15 cellular contexts compared by ENCODE assay signal in genomic region chr10:70274643-70275042, GRCh38. TPM values are rescaled to one million over a fixed set of nuclear protein-coding genes. Genes with fewer than 3 reads are reported as not detected.
DNase-seq lines count a peak whose midpoint lies in the region; ATAC-seq, FAIRE-seq and TF ChIP-seq lines count a peak whose summit lies in the region.
"Had no signal": no experiment of that assay in that cellular context is flagged by ENCODE, and none has a peak within 500 bp of the region (broad histone marks: within the 10 kb centered on the region; RNA-seq: fewer than 3 reads in every experiment).

No MANE protein-coding gene starts in this region.

- peaks cover 2% of the 10 kb centered on the region for H3K27me3 ChIP-seq in AG04450 (ENCODE audit: control insufficient read depth, insufficient read depth, low read length)
- H3K27me3 ChIP-seq in MM.1S (replicated peaks; ENCODE audit: insufficient read depth, low read length) = no peaks in the 10 kb centered on the region
- H3K27me3 ChIP-seq in mesenchymal stem cell (ENCODE audit: control insufficient read depth in 1 of 2, insufficient read depth in 1 of 2, low read length in 2 of 2) = peaks cover 0 to 59% of the 10 kb centered on the region in 2 experiments
- H3K27me3 ChIP-seq: BE2C, hepatocyte had no signal

- 65% methylated on average over 2 of the region's 2 CpGs for WGBS in mesenchymal stem cell

- no peak overlapping the region for H2BK120ac ChIP-seq in mesenchymal stem cell (ENCODE audit: low read depth, low read length)

- peak overlapping the region in 1 of 2 experiments; percentile 42 for H3K18ac ChIP-seq in mesenchymal stem cell (ENCODE audit: low read depth in 1 of 2, low read length in 2 of 2)

- CTCF ChIA-PET in AG04450 (lab: Charles Lee) = interaction anchor here (2.8 kb wide), 1 partner anchor 53 kb away, joined by 12 read pairs; no protein-coding TSS in a partner anchor

- no peaks in the 10 kb centered on the region for H3K79me2 ChIP-seq in MM.1S (ENCODE audit: low read length)
- H3K79me2 ChIP-seq: hepatocyte had no signal

- H2BK5ac ChIP-seq in mesenchymal stem cell (ENCODE audit: low read depth, low read length, poor library complexity, severe bottlenecking) = no peak overlapping the region

- no peak overlapping the region for H4K91ac ChIP-seq in mesenchymal stem cell (ENCODE audit: low read length)

- ATAC-seq in HG03521 (IDR thresholded peaks at IDR 0.05; ENCODE audit: unreplicated experiment) = no peak
- ATAC-seq: activated CD4-positive, CD25-positive, alpha-beta regulatory T cell treated with anti-CD3 and anti-CD28 coated beads, Interleukin-2, amount 50 U/mL, for 24 hours; HCT116; stimulated activated naive B cell treated with anti-CD40 and anti-IgM and Interleukin-4, amounts not matched to agents 10 μg/mL and 1 μg/mL and 100 μg/mL, for 72 hours had no signal

- no peaks in the 10 kb centered on the region for H3K9me2 ChIP-seq in MM.1S (replicated peaks; ENCODE audit: insufficient read depth, low read length)

- peaks cover 29% of the 10 kb centered on the region for H3K4me1 ChIP-seq in MM.1S (ENCODE audit: low read length)
- no peaks in the 10 kb centered on the region for H3K4me1 ChIP-seq in mesenchymal stem cell (ENCODE audit: control insufficient read depth, insufficient read depth, low read depth, low read length)
- H3K4me1 ChIP-seq: BE2C had no signal

- DNase-seq in AG04450 (ENCODE audit: low read depth, low spot score) = peak; percentile 64
- DNase-seq in MM.1S = peak; percentile 15
- peak; percentile 72 for DNase-seq in epidermal melanocyte (ENCODE audit: insufficient read length, low spot score)
- DNase-seq in mesenchymal stem cell = peak; percentile 54
- no peak for DNase-seq in D721Med (ENCODE audit: insufficient read length, low spot score)
- no peak for DNase-seq in activated T-cell treated with anti-CD3 and anti-CD28 coated beads, Interleukin-2, amount 50 U/mL, for 48 hours
- no peak for DNase-seq in NCI-H1105 treated with DMSO at 0.1 percent for 48 hours (lab: John Stamatoyannopoulos, UW)
- DNase-seq: activated effector memory CD4-positive, alpha-beta T cell treated with anti-CD3 and anti-CD28 coated beads, Interleukin-2, amount 50 U/mL, for 16 hours; BE2C; NCI-H510A; stimulated activated naive B cell treated with anti-CD40 and anti-IgM and Interleukin-4, amounts not matched to agents 10 μg/mL and 1 μg/mL and 100 μg/mL, for 72 hours had no signal

- POLR2A ChIA-PET in AG04450 (lab: Yijun Ruan, JAX) = no interaction called here

- H3K4me2 ChIP-seq in MM.1S (ENCODE audit: low read depth, low read length) (no peak overlapping the region), mesenchymal stem cell (ENCODE audit: low read length, poor library complexity, severe bottlenecking) (no peak overlapping the region)
- H3K4me2 ChIP-seq: hepatocyte had no signal

- H4K20me1 ChIP-seq in MM.1S (ENCODE audit: insufficient read depth, low read length) = no peaks in the 10 kb centered on the region

- H2BK12ac ChIP-seq in mesenchymal stem cell (ENCODE audit: low read length in 2 of 2) = peak overlapping the region in 1 of 2 experiments; percentile 47

- H3K36me3 ChIP-seq in MM.1S (replicated peaks; ENCODE audit: insufficient read depth, low read length) (no peaks in the 10 kb centered on the region), mesenchymal stem cell (ENCODE audit: control insufficient read depth in 1 of 2, insufficient read depth in 2 of 2, low read depth in 1 of 2, low read length in 2 of 2) (no peaks in the 10 kb centered on the region)
- H3K36me3 ChIP-seq: BE2C had no signal

- no peak for FAIRE-seq in D721Med (lab: Jason Lieb, UNC)

- H2AFZ ChIP-seq in MM.1S (ENCODE audit: low read length) (no peak overlapping the region), mesenchymal stem cell (ENCODE audit: low read depth, low read length) (no peak overlapping the region)
- H2AFZ ChIP-seq: hepatocyte had no signal

- no peak overlapping the region for H3K23ac ChIP-seq in mesenchymal stem cell (ENCODE audit: low read length in 2 of 2)

- H3K9ac ChIP-seq in MM.1S (ENCODE audit: low read length) (no peak overlapping the region), mesenchymal stem cell (ENCODE audit: low read length) (no peak overlapping the region)

- 0 out of 2 replicates have a peak, but pooled peaks have one; percentile 16 for TF ChIP-seq CTCF in AG04450 (IDR thresholded peaks at IDR 0.05; ENCODE audit: low read depth, low read length)
- no peak for TF ChIP-seq CTCF in MM.1S (IDR thresholded peaks at IDR 0.05; ENCODE audit: low read length)
- TF ChIP-seq CTCF in D721Med (IDR thresholded peaks at IDR 0.05; ENCODE audit: insufficient read depth, missing control alignments) = no peak

- peak overlapping the region in 1 of 2 experiments; percentile 52 for H3K4ac ChIP-seq in mesenchymal stem cell (ENCODE audit: low read depth in 1 of 2, low read length in 2 of 2)

- H2AK5ac ChIP-seq in mesenchymal stem cell (ENCODE audit: low read length, severe bottlenecking) = no peak overlapping the region

- peaks cover 17% of the 10 kb centered on the region for H3F3A ChIP-seq in MM.1S (ENCODE audit: insufficient read depth, low read length)

- no peaks in the 10 kb centered on the region for H3K79me1 ChIP-seq in mesenchymal stem cell (replicated peaks; ENCODE audit: low read length, poor library complexity, severe bottlenecking)

- no peaks in the 10 kb centered on the region for H3K9me3 ChIP-seq in AG04450 (ENCODE audit: control insufficient read depth, insufficient read depth, low read length)
- no peaks in the 10 kb centered on the region for H3K9me3 ChIP-seq in MM.1S (replicated peaks; ENCODE audit: insufficient read depth, low read length)
- peaks cover 10% of the 10 kb centered on the region for H3K9me3 ChIP-seq in mesenchymal stem cell (ENCODE audit: control insufficient read depth, low read length)
- H3K9me3 ChIP-seq: BE2C had no signal

- H3K27ac ChIP-seq in AG04450 (ENCODE audit: low read depth, low read length) (peak overlapping the region; percentile 31), MM.1S (ENCODE audit: low read length) (no peak overlapping the region), mesenchymal stem cell (ENCODE audit: low read length, poor library complexity, severe bottlenecking) (no peak overlapping the region)
- H3K27ac ChIP-seq: hepatocyte had no signal

- no peak overlapping the region for H3K14ac ChIP-seq in mesenchymal stem cell (ENCODE audit: low read length in 2 of 2)

- peak overlapping the region; percentile 10 for H4K8ac ChIP-seq in mesenchymal stem cell (ENCODE audit: low read length)

- H2BK15ac ChIP-seq in mesenchymal stem cell (ENCODE audit: low read depth, poor library complexity, severe bottlenecking) = no peak overlapping the region

- H3K4me3 ChIP-seq in AG04450 (ENCODE audit: low read depth, low read length) (no peak overlapping the region), MM.1S (ENCODE audit: low read length) (no peak overlapping the region), mesenchymal stem cell (ENCODE audit: insufficient read depth in 1 of 2, low read depth in 1 of 2, low read length in 2 of 2) (no peak overlapping the region)
- H3K4me3 ChIP-seq: hepatocyte had no signal

RNA-seq across cellular contexts. Expression of gene NPFFR1, which starts 9.2 kb away (rescaled TPM):
- polyA plus RNA-seq in AG04450 (2011; rRNA removed) = 0.01 TPM in 1 of 2 replicates, not detected in the other
- not detected in 2 replicates for polyA minus RNA-seq in AG04450 (2011; rRNA and poly(A)+ RNA removed)
- under 0.01 TPM for polyA plus RNA-seq in mesenchymal stem cell (2013, experiment 1 of 2)
- polyA plus RNA-seq in mesenchymal stem cell (2013, experiment 2 of 2) = under 0.01 TPM
- polyA plus RNA-seq: hepatocyte had no signal

RNA-seq across cellular contexts. Expression of gene PPA1, which starts 41.4 kb away (rescaled TPM):
- polyA plus RNA-seq in AG04450 (2011; rRNA removed) = 148 and 227 TPM in 2 replicates
- 56.0 and 83.0 TPM in 2 replicates for polyA minus RNA-seq in AG04450 (2011; rRNA and poly(A)+ RNA removed)
- polyA plus RNA-seq in mesenchymal stem cell (2013, experiment 1 of 2) = 144 TPM
- 153 TPM for polyA plus RNA-seq in mesenchymal stem cell (2013, experiment 2 of 2)

Comparison
In these comparisons a context has a peak if more than half of its experiments do, and no peak if none do; other contexts are left out.
1. DNase-seq: peak in AG04450 (single experiment), MM.1S (single experiment), epidermal melanocyte (single experiment) and mesenchymal stem cell (single experiment); none in D721Med (single experiment), activated T-cell treated with anti-CD3 and anti-CD28 coated beads, Interleukin-2, amount 50 U/mL, for 48 hours (0 of 2) and NCI-H1105 treated with DMSO at 0.1 percent for 48 hours (single experiment).